In the genomic region with DNA sequence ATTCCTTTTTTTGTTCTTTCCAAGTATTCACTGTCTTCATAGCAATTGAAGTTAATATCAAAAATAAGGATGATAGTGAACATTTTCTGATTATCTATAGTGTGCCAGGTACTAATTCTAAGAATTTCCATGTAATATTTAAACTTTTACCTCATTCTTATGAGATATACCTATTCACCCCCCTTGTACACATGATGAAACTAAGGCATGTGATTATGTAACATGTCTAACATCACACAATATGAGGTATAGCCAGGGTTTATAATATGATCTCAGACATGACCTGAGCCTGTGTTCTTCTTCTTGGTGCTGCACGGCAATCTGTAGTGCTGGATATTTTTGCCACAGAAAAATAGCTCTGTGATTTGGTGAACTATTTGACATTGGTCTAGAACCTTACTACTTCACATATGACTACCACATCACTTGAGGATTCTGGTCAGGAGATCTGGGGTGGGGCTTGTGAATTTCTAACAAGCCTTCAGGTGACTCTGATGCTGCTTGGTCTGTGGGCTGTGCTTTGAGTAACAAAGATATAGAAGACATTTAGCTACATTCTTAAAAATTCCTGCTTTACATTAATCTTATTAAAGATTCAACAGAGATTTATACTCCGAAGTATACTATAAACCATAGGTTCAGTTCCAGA, we compare ENCODE assay signal across 27 cellular contexts.
"Had no signal": no experiment of that assay in that cellular context is flagged by ENCODE, and none has a peak within 500 bp of the region (broad histone marks: within the 10 kb centered on the region; RNA-seq: fewer than 3 reads in every experiment).

No MANE protein-coding gene starts in this region.

- H3K36me3 ChIP-seq: uterus had no signal

- H3K4me1 ChIP-seq: foreskin keratinocyte, gastroesophageal sphincter, pancreas, suprapubic skin, transverse colon, uterus had no signal

- H3K9me3 ChIP-seq: gastroesophageal sphincter, pancreas, transverse colon, upper lobe of right lung, uterus had no signal

- H3K27ac ChIP-seq: epithelial cell of prostate, foreskin keratinocyte, gastroesophageal sphincter, heart left ventricle, hepatocyte, pancreas, suprapubic skin, transverse colon, upper lobe of right lung, uterus had no signal

- DNase-seq: dorsolateral prefrontal cortex; effector CD4-positive, alpha-beta T cell; foreskin keratinocyte; heart left ventricle; kidney; natural killer cell; occipital lobe; pancreas; stimulated activated CD4-positive, alpha-beta T cell treated with anti-CD3 and anti-CD28 coated beads, Interleukin-12 subunit alpha, Interleukin-12 subunit beta, amount 100 ng/mL, for 4 hours; stimulated activated CD4-positive, alpha-beta T cell treated with anti-CD3 and anti-CD28 coated beads, Interleukin-1b, Interleukin-23, amount 100 ng/mL, for 48 hours; stimulated activated CD4-positive, alpha-beta T cell treated with anti-CD3 and anti-CD28 coated beads, Interleukin-4, amount 100 ng/mL, for 1 hour; stimulated activated CD8-positive, alpha-beta memory T cell treated with anti-CD3 and anti-CD28 coated beads, Interleukin-4, amount 100 ng/mL, for 48 hours; stimulated activated naive CD4-positive, alpha-beta T cell; stimulated activated naive CD8-positive, alpha-beta T cell treated with anti-CD3 and anti-CD28 coated beads, Interleukin-15, amount 100 ng/mL, for 72 hours; transverse colon; upper lobe of right lung; uterus had no signal

- H3K9me3 Mint-ChIP-seq: natural killer cell; stimulated activated naive CD8-positive, alpha-beta T cell treated with anti-CD3 and anti-CD28 coated beads, Interleukin-15, amount 100 ng/mL, for 72 hours had no signal

- H3K27me3 Mint-ChIP-seq: memory B cell; stimulated activated naive CD8-positive, alpha-beta T cell treated with anti-CD3 and anti-CD28 coated beads, Interleukin-15, amount 100 ng/mL, for 72 hours had no signal

- H3K27ac Mint-ChIP-seq: memory B cell; natural killer cell; stimulated activated naive CD8-positive, alpha-beta T cell treated with anti-CD3 and anti-CD28 coated beads, Interleukin-15, amount 100 ng/mL, for 72 hours had no signal

- H3K4me3 Mint-ChIP-seq: memory B cell; natural killer cell; stimulated activated naive CD8-positive, alpha-beta T cell treated with anti-CD3 and anti-CD28 coated beads, Interleukin-15, amount 100 ng/mL, for 72 hours had no signal

- ATAC-seq: esophagus mucosa; foreskin keratinocyte; gastroesophageal sphincter; heart left ventricle; left lobe of liver; natural killer cell; pancreas; sciatic nerve; stimulated activated naive CD8-positive, alpha-beta T cell treated with anti-CD3 and anti-CD28 coated beads, Interleukin-15, amount 100 ng/mL, for 72 hours; upper lobe of right lung had no signal

- H3K27me3 ChIP-seq: dorsolateral prefrontal cortex, foreskin keratinocyte, gastroesophageal sphincter, heart left ventricle, hepatocyte, pancreas, suprapubic skin, transverse colon, upper lobe of right lung, uterus had no signal

- H3K4me3 ChIP-seq: gastroesophageal sphincter, heart left ventricle, hepatocyte, lung, pancreas, smooth muscle cell, suprapubic skin, transverse colon, upper lobe of right lung, uterus had no signal
